In genomic region chr18:59150236-59150635, GRCh38 we compare ENCODE assay signal across 19 cellular contexts. TPM values are rescaled to one million over a fixed set of nuclear protein-coding genes. Genes with fewer than 3 reads are reported as not detected.
DNase-seq lines count a peak whose midpoint lies in the region; ATAC-seq and TF ChIP-seq lines count a peak whose summit lies in the region.
"Had no signal": no experiment of that assay in that cellular context is flagged by ENCODE, and none has a peak within 500 bp of the region (broad histone marks: within the 10 kb centered on the region; RNA-seq: fewer than 3 reads in every experiment).

No MANE protein-coding gene starts in this region.

- DNase-seq in DMS 273 (lab: John Stamatoyannopoulos, UW; ENCODE audit: unreplicated experiment): peak; percentile 9
- DNase-seq in DMS 273 treated with DMSO at 0.1 percent for 48 hours (lab: John Stamatoyannopoulos, UW): no peak
- no peak for DNase-seq in A673 (ENCODE audit: low spot score)
- DNase-seq in WTC11 (ENCODE audit: low spot score): peak; percentile 23
- no peak for DNase-seq in RWPE1 (ENCODE audit: low spot score)
- no peak for DNase-seq in NCI-H1092 (lab: John Stamatoyannopoulos, UW)
- DNase-seq: COR-L47, HCEC 1CT, MV-4-11, NCI-H1436 treated with DMSO at 0.1 percent for 48 hours, NCI-H446, NCI-H774, SHP77 treated with DMSO at 0.1 percent for 48 hours, SW 1271 had no signal

- no peaks in the 10 kb centered on the region for H3K27me3 Mint-ChIP-seq in WTC11 (ENCODE audit: low read depth)
- H3K27me3 Mint-ChIP-seq: IgD-negative memory B cell had no signal

- no peaks in the 10 kb centered on the region for H3K9me3 Mint-ChIP-seq in WTC11
- H3K9me3 Mint-ChIP-seq: IgD-negative memory B cell had no signal

- peaks cover 3% of the 10 kb centered on the region; the same call in 1 of the 2 replicates for H3K4me1 Mint-ChIP-seq in WTC11

- ATAC-seq in WTC11 (peak; percentile 89), GM18498 (IDR thresholded peaks at IDR 0.05; ENCODE audit: unreplicated experiment) (no peak)

- H3K36me3 Mint-ChIP-seq in WTC11: peaks cover 15% of the 10 kb centered on the region

- TF ChIP-seq CTCF in A673 (conservative IDR thresholded peaks at IDR 0.05; ENCODE audit: low read depth, low read length): peak; percentile 17; the same call in 1 of the 2 replicates
- TF ChIP-seq CTCF in HEK293 (tag by site-specific recombination; IDR thresholded peaks at IDR 0.05): 0 out of 2 replicates have a peak, but pooled peaks have one; percentile 8
- TF ChIP-seq CTCF in WTC11 (IDR thresholded peaks at IDR 0.05): no peak
- no peak for TF ChIP-seq CTCF in RWPE1 (conservative IDR thresholded peaks at IDR 0.05; ENCODE audit: low read depth)

- intact Hi-C loops in A673 (cut with micrococcal nuclease; ENCODE audit: unreplicated experiment): no loop called here

- BruUV-seq in A673 (replicated peaks; lab: Mats Ljungman, UMichigan): no TSS peak

- POLR2A ChIA-PET in A673 (lab: Charles Lee; ENCODE audit: low non-redundant PET) (no interaction called here), HEK293 (lab: Yijun Ruan, JAX) (no interaction called here), WTC11 (lab: Charles Lee) (no interaction called here), RWPE1 (lab: Yijun Ruan, JAX; ENCODE audit: low non-redundant PET) (no interaction called here)

- H3K27ac ChIP-seq in A673 (ENCODE audit: low read depth, low read length, poor library complexity, severe bottlenecking) (no peak overlapping the region), HEK293 (ENCODE audit: extremely low read depth, low read depth, low read length) (no peak overlapping the region), RWPE1 (no peak overlapping the region)
- H3K27ac ChIP-seq: 22Rv1; BLaER1 treated with 17β-estradiol and CSF1 and Interleukin-3, amounts not matched to agents 10 nM and 100 nM had no signal

- CTCF ChIA-PET in A673 (lab: Charles Lee): no interaction called here
- CTCF ChIA-PET in HEK293 (lab: Yijun Ruan, JAX): no interaction called here
- CTCF ChIA-PET in WTC11 (lab: Charles Lee): interaction anchor here (0.6 to 1.2 kb wide), 7 partner anchors 11 to 382 kb away, joined by 3 to 8 read pairs (median 5); partner anchors contain the start of gene GRP
- CTCF ChIA-PET in RWPE1 (lab: Yijun Ruan, JAX): no interaction called here

- H3K27me3 ChIP-seq in A673 (replicated peaks; ENCODE audit: insufficient read depth, low read depth, low read length, poor library complexity): no peaks in the 10 kb centered on the region
- H3K27me3 ChIP-seq: BLaER1 treated with 17β-estradiol and CSF1 and Interleukin-3, amounts not matched to agents 10 nM and 100 nM had no signal

- no peak overlapping the region for H3K4me3 ChIP-seq in A673 (ENCODE audit: low read depth, low read length, poor library complexity, severe bottlenecking)
- no peak overlapping the region for H3K4me3 ChIP-seq in HEK293 (ENCODE audit: low read depth, low read length)
- H3K4me3 ChIP-seq: BLaER1 treated with 17β-estradiol and CSF1 and Interleukin-3, amounts not matched to agents 10 nM and 100 nM had no signal

- H3K9me3 ChIP-seq in A673 (ENCODE audit: low read depth, low read length, poor library complexity, severe bottlenecking): no peaks in the 10 kb centered on the region
- no peaks in the 10 kb centered on the region for H3K9me3 ChIP-seq in HEK293 (ENCODE audit: control insufficient read depth, insufficient read depth, low read depth, low read length)
- H3K9me3 ChIP-seq: BLaER1 treated with 17β-estradiol and CSF1 and Interleukin-3, amounts not matched to agents 10 nM and 100 nM had no signal

- H3K4me3 Mint-ChIP-seq in WTC11: no peak overlapping the region
- H3K4me3 Mint-ChIP-seq: IgD-negative memory B cell had no signal

- peaks cover 44% of the 10 kb centered on the region for H3K4me1 ChIP-seq in A673 (ENCODE audit: insufficient read depth, low read length, poor library complexity, severe bottlenecking)
- H3K4me1 ChIP-seq in HEK293 (ENCODE audit: control insufficient read depth, insufficient read depth, low read length): no peaks in the 10 kb centered on the region
- H3K4me1 ChIP-seq: BLaER1 treated with 17β-estradiol and CSF1 and Interleukin-3, amounts not matched to agents 10 nM and 100 nM had no signal

- H3K36me3 ChIP-seq in A673 (ENCODE audit: insufficient read depth, low read length, poor library complexity, severe bottlenecking) (peaks cover 66% of the 10 kb centered on the region), HEK293 (ENCODE audit: control insufficient read depth in 2 of 2, insufficient read depth in 1 of 2, low read length in 2 of 2) (peaks cover 14 to 29% of the 10 kb centered on the region in 2 experiments; a peak in 2 of 3 replicates)

- H3K27ac Mint-ChIP-seq in WTC11: no peak overlapping the region

TF ChIP-seq in HEK293, 187 proteins besides CTCF, POLR2A, EP300 and RAD21:
- no peak for TF ChIP-seq ZSCAN23 (tag by site-specific recombination; IDR thresholded peaks at IDR 0.05)
- no peak for TF ChIP-seq MZF1 (tag by site-specific recombination; IDR thresholded peaks at IDR 0.05; ENCODE audit: borderline replicate concordance)

TF ChIP-seq in WTC11, 78 proteins besides CTCF, POLR2A, EP300 and RAD21 (continues in another document):
- TF ChIP-seq ZNF263 (CRISPR knock-in tag; IDR thresholded peaks at IDR 0.05; ENCODE audit: low read depth) (no peak), TEAD4 (CRISPR knock-in tag; IDR thresholded peaks at IDR 0.05) (no peak), ZNF317 (CRISPR knock-in tag; IDR thresholded peaks at IDR 0.05; ENCODE audit: borderline replicate concordance, low read depth) (no peak), ETV6 (CRISPR knock-in tag; IDR thresholded peaks at IDR 0.05) (no peak), FOXK1 (CRISPR knock-in tag; IDR thresholded peaks at IDR 0.05) (no peak), CREM (CRISPR knock-in tag; IDR thresholded peaks at IDR 0.05) (no peak), ATF1 (CRISPR knock-in tag; IDR thresholded peaks at IDR 0.05) (no peak), AFF4 (CRISPR knock-in tag; IDR thresholded peaks at IDR 0.05; ENCODE audit: borderline replicate concordance) (no peak), OVOL2 (CRISPR knock-in tag; IDR thresholded peaks at IDR 0.05; ENCODE audit: borderline replicate concordance) (no peak), PREB (CRISPR knock-in tag; IDR thresholded peaks at IDR 0.05; ENCODE audit: borderline replicate concordance) (no peak)
- TF ChIP-seq, protein P1, sequence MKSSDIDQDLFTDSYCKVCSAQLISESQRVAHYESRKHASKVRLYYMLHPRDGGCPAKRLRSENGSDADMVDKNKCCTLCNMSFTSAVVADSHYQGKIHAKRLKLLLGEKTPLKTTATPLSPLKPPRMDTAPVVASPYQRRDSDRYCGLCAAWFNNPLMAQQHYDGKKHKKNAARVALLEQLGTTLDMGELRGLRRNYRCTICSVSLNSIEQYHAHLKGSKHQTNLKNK (CRISPR knock-in tag; IDR thresholded peaks at IDR 0.05): no peak
- TF ChIP-seq, protein P2, sequence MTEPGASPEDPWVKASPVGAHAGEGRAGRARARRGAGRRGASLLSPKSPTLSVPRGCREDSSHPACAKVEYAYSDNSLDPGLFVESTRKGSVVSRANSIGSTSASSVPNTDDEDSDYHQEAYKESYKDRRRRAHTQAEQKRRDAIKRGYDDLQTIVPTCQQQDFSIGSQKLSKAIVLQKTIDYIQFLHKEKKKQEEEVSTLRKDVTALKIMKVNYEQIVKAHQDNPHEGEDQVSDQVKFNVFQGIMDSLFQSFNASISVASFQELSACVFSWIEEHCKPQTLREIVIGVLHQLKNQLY (CRISPR knock-in tag; IDR thresholded peaks at IDR 0.05): no peak

RNA-seq across cellular contexts. Expression of gene SEC11C, which starts 10.6 kb away (rescaled TPM):
- total RNA-seq in A673 (2021) (300 and 355 TPM in 2 replicates), WTC11 (2021) (44.3 to 49.5 TPM (median 45.9 TPM) in 3 replicates)

Comparison
In these comparisons a context has a peak if more than half of its experiments do, and no peak if none do; other contexts are left out.
1. DNase-seq: peak in DMS 273 (single experiment) and WTC11 (single experiment); none in DMS 273 treated with DMSO at 0.1 percent for 48 hours (single experiment), A673 (single experiment), RWPE1 (single experiment) and NCI-H1092 (single experiment).
2. CTCF ChIP-seq: peak in A673 (single experiment) and HEK293 (single experiment); none in WTC11 (single experiment) and RWPE1 (single experiment).